8 cellular contexts compared by ENCODE assay signal in genomic region chr5:115840825-115841224, GRCh38. TPM values are rescaled to one million over a fixed set of nuclear protein-coding genes. Genes with fewer than 3 reads are reported as not detected.
A peak's percentile ranks its signal among the peaks of the same experiment; 100 is the strongest.
DNase-seq lines count a peak whose midpoint lies in the region; TF ChIP-seq lines count a peak whose summit lies in the region.

No MANE protein-coding gene starts in this region.

- no peaks in the 10 kb centered on the region for H3K27me3 Mint-ChIP-seq in dendritic cell treated with granulocyte-macrophage colony-stimulating factor and Interleukin-4, amounts not matched to agents 40 ng/mL and 50 ng/mL, for 4 days
- H3K27me3 Mint-ChIP-seq in nephron (ENCODE audit: low read depth) = no peaks in the 10 kb centered on the region

- H4K20me1 ChIP-seq in BLaER1 treated with 17β-estradiol and CSF1 and Interleukin-3, amounts not matched to agents 10 nM and 100 nM = peaks cover 37 to 79% (median 66%) of the 10 kb centered on the region in 11 experiments; a peak in 21 of 22 replicates

- no peaks in the 10 kb centered on the region for H3K9me3 Mint-ChIP-seq in dendritic cell treated with granulocyte-macrophage colony-stimulating factor and Interleukin-4, amounts not matched to agents 40 ng/mL and 50 ng/mL, for 4 days
- H3K9me3 Mint-ChIP-seq in nephron = no peaks in the 10 kb centered on the region

- peak overlapping the region; percentile 88 to 95 (median 93) for H3K9ac ChIP-seq in BLaER1 treated with 17β-estradiol and CSF1 and Interleukin-3, amounts not matched to agents 10 nM and 100 nM

- H3K4me1 ChIP-seq in BLaER1 treated with 17β-estradiol and CSF1 and Interleukin-3, amounts not matched to agents 10 nM and 100 nM = peaks cover 34 to 60% (median 47%) of the 10 kb centered on the region in 10 experiments

- peak overlapping the region; percentile 93 for H3K4me3 Mint-ChIP-seq in dendritic cell treated with granulocyte-macrophage colony-stimulating factor and Interleukin-4, amounts not matched to agents 40 ng/mL and 50 ng/mL, for 4 days
- H3K4me3 Mint-ChIP-seq in nephron = peak overlapping the region; percentile 98 to 99 (median 99)

- peak overlapping the region; percentile 84 to 96 (median 92) for H3K4me3 ChIP-seq in BLaER1 treated with 17β-estradiol and CSF1 and Interleukin-3, amounts not matched to agents 10 nM and 100 nM
- peak overlapping the region; percentile 88 for H3K4me3 ChIP-seq in MG63

- DNase-seq in MG63 (no peak), foreskin melanocyte (no peak), NCI-H526 (lab: John Stamatoyannopoulos, UW) (no peak), NCI-H345 treated with DMSO at 0.1 percent for 48 hours (lab: John Stamatoyannopoulos, UW; ENCODE audit: unreplicated experiment) (no peak)
- no peak for DNase-seq in effector CD4-positive, alpha-beta T cell

- H3K36me3 Mint-ChIP-seq in dendritic cell treated with granulocyte-macrophage colony-stimulating factor and Interleukin-4, amounts not matched to agents 40 ng/mL and 50 ng/mL, for 4 days (ENCODE audit: low read depth) = peaks cover 33% of the 10 kb centered on the region
- H3K36me3 Mint-ChIP-seq in nephron (ENCODE audit: low read depth) = peaks cover 15% of the 10 kb centered on the region

- peak overlapping the region; percentile 79 to 98 (median 88) for H3K4me2 ChIP-seq in BLaER1 treated with 17β-estradiol and CSF1 and Interleukin-3, amounts not matched to agents 10 nM and 100 nM

- no peak for TF ChIP-seq CTCF in nephron (IDR thresholded peaks at IDR 0.05; ENCODE audit: unreplicated experiment in 3 of 3)

- H3K27ac ChIP-seq in BLaER1 treated with 17β-estradiol and CSF1 and Interleukin-3, amounts not matched to agents 10 nM and 100 nM = peak overlapping the region; percentile 90 to 99 (median 95)

- H3K9me3 ChIP-seq in BLaER1 treated with 17β-estradiol and CSF1 and Interleukin-3, amounts not matched to agents 10 nM and 100 nM (replicated peaks in 1 of 11) = no peaks in the 10 kb centered on the region
- no peaks in the 10 kb centered on the region for H3K9me3 ChIP-seq in MG63

- peak overlapping the region; percentile 99 for H3K27ac Mint-ChIP-seq in dendritic cell treated with granulocyte-macrophage colony-stimulating factor and Interleukin-4, amounts not matched to agents 40 ng/mL and 50 ng/mL, for 4 days
- H3K27ac Mint-ChIP-seq in nephron = peak overlapping the region; percentile 100

- intact Hi-C loops in dendritic cell treated with granulocyte-macrophage colony-stimulating factor and Interleukin-4, amounts not matched to agents 40 ng/mL and 50 ng/mL, for 4 days (cut with micrococcal nuclease) = loop anchor here (1.0 to 5.0 kb wide), 5 partner anchors 215 to 569 kb away; partner anchors contain the start of genes COMMD10, FEM1C and TMED7

- peaks cover 44% of the 10 kb centered on the region for H3K4me1 Mint-ChIP-seq in dendritic cell treated with granulocyte-macrophage colony-stimulating factor and Interleukin-4, amounts not matched to agents 40 ng/mL and 50 ng/mL, for 4 days (ENCODE audit: low read depth)
- H3K4me1 Mint-ChIP-seq in nephron = peaks cover 57% of the 10 kb centered on the region

- H3K27me3 ChIP-seq in BLaER1 treated with 17β-estradiol and CSF1 and Interleukin-3, amounts not matched to agents 10 nM and 100 nM = no peaks in the 10 kb centered on the region
- H3K27me3 ChIP-seq in MG63 = no peaks in the 10 kb centered on the region

- peaks cover 19 to 30% (median 25%) of the 10 kb centered on the region in 11 experiments for H3K36me3 ChIP-seq in BLaER1 treated with 17β-estradiol and CSF1 and Interleukin-3, amounts not matched to agents 10 nM and 100 nM
- H3K36me3 ChIP-seq in MG63 = peaks cover 29% of the 10 kb centered on the region

RNA-seq across cellular contexts. Expression of gene ATG12, which starts 0.5 kb away (rescaled TPM):
- total RNA-seq in MG63 (2014; rRNA removed; shearing (Covaris generic); ENCODE audit: low replicate concordance) = 102 and 108 TPM in 2 replicates

RNA-seq across cellular contexts. Expression of gene AP3S1, which starts 0.9 kb away (rescaled TPM):
- total RNA-seq in MG63 (2014; rRNA removed; shearing (Covaris generic); ENCODE audit: low replicate concordance) = 50.5 and 177 TPM in 2 replicates

RNA-seq across cellular contexts. Expression of gene CDO1, which starts 24.4 kb away (rescaled TPM):
- total RNA-seq in MG63 (2014; rRNA removed; shearing (Covaris generic); ENCODE audit: low replicate concordance) = not detected in 2 replicates
